ENCODE assay signal across 14 cellular contexts in the genomic region with DNA sequence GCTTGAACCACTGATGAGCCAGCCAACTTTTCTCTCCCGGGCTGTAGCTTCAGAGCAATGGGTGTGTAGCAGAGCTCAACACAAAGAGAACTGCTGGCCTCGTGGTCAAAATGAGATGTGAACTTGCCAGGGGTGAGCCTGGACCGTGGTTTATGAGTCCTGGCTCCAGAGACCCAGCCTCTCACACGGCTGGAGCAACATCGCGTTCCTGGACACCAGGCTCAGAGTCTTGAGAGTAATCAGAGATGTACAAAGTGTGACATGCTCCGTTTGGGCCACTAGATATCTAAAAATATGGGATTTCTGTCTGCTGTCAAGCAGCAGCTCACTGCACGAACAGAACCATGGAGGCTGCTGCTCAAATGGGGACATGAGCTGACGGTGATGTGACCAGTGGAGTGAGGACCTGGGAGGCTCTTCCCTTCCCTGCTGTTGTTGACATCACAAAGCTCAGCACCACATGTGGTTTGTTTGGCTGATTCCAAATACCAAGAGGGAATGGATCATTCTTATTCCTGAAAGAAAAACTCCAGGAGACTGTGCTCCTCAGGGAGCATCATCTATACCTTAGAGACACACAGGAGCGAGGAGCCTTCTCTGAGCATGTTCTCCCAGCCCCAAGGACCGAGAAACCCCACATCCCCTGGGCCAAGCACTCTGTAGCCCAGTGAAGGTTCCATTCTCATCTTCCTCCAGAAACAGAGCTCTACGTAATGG. TPM values are rescaled to one million over a fixed set of nuclear protein-coding genes. Genes with fewer than 3 reads are reported as not detected.
DNase-seq lines count a peak whose midpoint lies in the region; ATAC-seq and FAIRE-seq lines count a peak whose summit lies in the region.
"Had no signal": no experiment of that assay in that cellular context is flagged by ENCODE, and none has a peak within 500 bp of the region (broad histone marks: within the 10 kb centered on the region; RNA-seq: fewer than 3 reads in every experiment).

No MANE protein-coding gene starts in this region.

- no peaks in the 10 kb centered on the region for H3K9me3 ChIP-seq in muscle layer of colon (ENCODE audit: low read length)
- no peaks in the 10 kb centered on the region for H3K9me3 ChIP-seq in subcutaneous abdominal adipose tissue (ENCODE audit: control insufficient read depth in 5 of 5, low read length in 5 of 5)

- H3K4me1 ChIP-seq in muscle layer of colon (ENCODE audit: insufficient read depth, low read length) (peaks cover 74% of the 10 kb centered on the region), subcutaneous abdominal adipose tissue (ENCODE audit: control insufficient read depth in 5 of 5, insufficient read depth in 5 of 5, low read length in 5 of 5) (peaks cover 10 to 56% (median 45%) of the 10 kb centered on the region in 5 donors)

- no peak for ATAC-seq in HG03565 (IDR thresholded peaks at IDR 0.05; ENCODE audit: unreplicated experiment)
- ATAC-seq: activated CD4-positive, CD25-positive, alpha-beta regulatory T cell treated with anti-CD3 and anti-CD28 coated beads, Interleukin-2, amount 50 U/mL, for 24 hours; activated naive CD8-positive, alpha-beta T cell treated with anti-CD3 and anti-CD28 coated beads, Interleukin-2, amount 50 U/mL, for 24 hours; T-cell had no signal

- H3K36me3 ChIP-seq in muscle layer of colon (ENCODE audit: insufficient read depth, low read length) = no peaks in the 10 kb centered on the region
- no peaks in the 10 kb centered on the region for H3K36me3 ChIP-seq in subcutaneous abdominal adipose tissue (ENCODE audit: control insufficient read depth in 5 of 5, insufficient read depth in 5 of 5, low read length in 5 of 5)

- H3K27ac ChIP-seq in muscle layer of colon (ENCODE audit: low read depth, low read length) (peak overlapping the region; percentile 17), subcutaneous abdominal adipose tissue (ENCODE audit: low read depth, low read length) (peak overlapping the region; percentile 35)

- H3K9ac ChIP-seq in muscle layer of colon (ENCODE audit: low read length) (peak overlapping the region; percentile 26), subcutaneous abdominal adipose tissue (ENCODE audit: low read length in 5 of 5) (no peak overlapping the region)

- DNase-seq in RPMI7951 (ENCODE audit: low read depth) (peak; percentile 36), fibroblast of gingiva (ENCODE audit: low read depth) (peak; percentile 53), urothelium cell line (ENCODE audit: low spot score) (no peak), HUDEP-2 (lab: John Stamatoyannopoulos, UW; ENCODE audit: unreplicated experiment in 76 of 76) (no peak)
- no peak for DNase-seq in activated T-cell treated with anti-CD3 and anti-CD28 coated beads, Interleukin-2, amount 50 U/mL, for 48 hours
- DNase-seq: activated naive CD8-positive, alpha-beta T cell treated with anti-CD3 and anti-CD28 coated beads, Interleukin-2, amount 50 U/mL, for 24 hours; DMS153; NCI-H1417 treated with DMSO at 0.1 percent for 48 hours; NCI-H446; T-cell had no signal

- H3K27me3 ChIP-seq in muscle layer of colon (ENCODE audit: control insufficient read depth in 1 of 2, insufficient read depth in 2 of 2, low read length in 2 of 2) (no peaks in the 10 kb centered on the region), subcutaneous abdominal adipose tissue (ENCODE audit: control insufficient read depth in 5 of 5, insufficient read depth in 4 of 5, low read length in 5 of 5) (no peaks in the 10 kb centered on the region)

- FAIRE-seq in urothelium cell line (lab: Jason Lieb, UNC) = no peak

- H3K4me3 ChIP-seq in muscle layer of colon (ENCODE audit: low read depth in 1 of 2, low read length in 2 of 2) (peak overlapping the region in 1 of 2 donors; percentile 33), subcutaneous abdominal adipose tissue (ENCODE audit: low read depth in 1 of 5, low read length in 5 of 5) (no peak overlapping the region)

RNA-seq across cellular contexts. Expression of gene SVIL, which starts 9.2 kb away (rescaled TPM):
- 23.4 and 23.7 TPM in 2 replicates for total RNA-seq in RPMI7951 (2014; rRNA removed; shearing (Covaris generic))

Comparison
In these comparisons a context has a peak if more than half of its experiments do, and no peak if none do; other contexts are left out.
1. DNase-seq: peak in RPMI7951 (single experiment) and fibroblast of gingiva (single experiment); none in activated T-cell treated with anti-CD3 and anti-CD28 coated beads, Interleukin-2, amount 50 U/mL, for 48 hours (0 of 2), urothelium cell line (single experiment) and HUDEP-2 (0 of 76).